Comparison of ENCODE assay signal across 23 cellular contexts in genomic region chr1:66012076-66012769, GRCh38.
A peak's percentile ranks its signal among the peaks of the same experiment; 100 is the strongest.
DNase-seq lines count a peak whose midpoint lies in the region; ATAC-seq and TF ChIP-seq lines count a peak whose summit lies in the region.
"Had no signal": no experiment of that assay in that cellular context is flagged by ENCODE, and none has a peak within 500 bp of the region (broad histone marks: within the 10 kb centered on the region; RNA-seq: fewer than 3 reads in every experiment).

No MANE protein-coding gene starts in this region.

- no peak overlapping the region for H3K23ac ChIP-seq in IMR-90 (ENCODE audit: low read depth, low read length)

- H3K9me1 ChIP-seq in IMR-90 (ENCODE audit: insufficient read depth, low read length), result no peaks in the 10 kb centered on the region

- no peak overlapping the region for H4K5ac ChIP-seq in IMR-90 (ENCODE audit: low read depth, low read length)

- no peak overlapping the region for H3K9ac ChIP-seq in IMR-90 (ENCODE audit: low read depth, low read length)

- H3K4ac ChIP-seq in IMR-90 (ENCODE audit: low read depth, low read length), result no peak overlapping the region

- H3K4me2 ChIP-seq in IMR-90 (ENCODE audit: low read depth, low read length), result no peak overlapping the region

- WGBS in IMR-90 (ENCODE audit: extremely low coverage in 2 of 2, insufficient read length in 1 of 2), 2 experiments, result no CpG with 5 or more reads among the region's 3 CpGs

- H3K4me3 Mint-ChIP-seq in activated T-cell treated with anti-CD3 and anti-CD28 coated beads, Interleukin-2, amount 50 U/mL, for 4 hours, result no peak overlapping the region
- H3K4me3 Mint-ChIP-seq: endodermal cell had no signal

- BruUV-seq in IMR-90 (replicated peaks; lab: Mats Ljungman, UMichigan), result no TSS peak

- no peaks in the 10 kb centered on the region for H4K20me1 ChIP-seq in IMR-90 (ENCODE audit: insufficient read depth, low read length)

- no peak overlapping the region for H4K8ac ChIP-seq in IMR-90 (ENCODE audit: low read depth in 2 of 2, low read length in 2 of 2)

- POLR2A ChIA-PET in IMR-90 (lab: Charles Lee; ENCODE audit: unreplicated experiment), result no interaction called here

- no peak overlapping the region for H3K4me3 ChIP-seq in IMR-90 (ENCODE audit: insufficient read depth, low read depth, low read length)
- H3K4me3 ChIP-seq: cardiac muscle cell, HAP-1, mucosa of descending colon, right lobe of liver, SK-N-MC had no signal

- H2AFZ ChIP-seq in IMR-90 (replicated peaks; ENCODE audit: low read length, poor library complexity), result no peak overlapping the region

- in situ Hi-C loops in IMR-90 (cut with MboI; ENCODE audit: low sequenced_read_pairs), result no loop called here

- H3K4me1 Mint-ChIP-seq in activated T-cell treated with anti-CD3 and anti-CD28 coated beads, Interleukin-2, amount 50 U/mL, for 4 hours (ENCODE audit: low read depth), result no peaks in the 10 kb centered on the region
- H3K4me1 Mint-ChIP-seq: endodermal cell had no signal

- H3K18ac ChIP-seq in IMR-90 (ENCODE audit: low read depth, low read length), result no peak overlapping the region

- H2BK5ac ChIP-seq in IMR-90 (ENCODE audit: low read depth, low read length, poor library complexity, severe bottlenecking), result no peak overlapping the region

- H3K27me3 Mint-ChIP-seq in activated T-cell treated with anti-CD3 and anti-CD28 coated beads, Interleukin-2, amount 50 U/mL, for 4 hours (ENCODE audit: low read depth), result peaks cover 10% of the 10 kb centered on the region

- DNase-seq in AML-193 (lab: John Stamatoyannopoulos, UW) (peak; percentile 9 to 10), IMR-90 (peak; percentile 37), SIG-M5 (lab: John Stamatoyannopoulos, UW) (peak; percentile 71), inferior parietal cortex (ENCODE audit: extremely low spot score) (peak; percentile 40), NCI-H2227 treated with DMSO at 0.1 percent for 48 hours (lab: John Stamatoyannopoulos, UW) (no peak), NCI-H2029 treated with DMSO at 0.1 percent for 48 hours (lab: John Stamatoyannopoulos, UW) (no peak)
- no peak for DNase-seq in activated T-cell treated with anti-CD3 and anti-CD28 coated beads, Interleukin-2, amount 50 U/mL, for 4 hours
- DNase-seq: activated CD4-positive, alpha-beta T cell treated with anti-CD3 and anti-CD28 coated beads, Interleukin-2, amount 50 U/mL, for 1 hour; activated T-cell treated with anti-CD3 and anti-CD28 coated beads, Interleukin-2, amount 50 U/mL, for 1 hour; BE2C; DMS53; endodermal cell; hypothalamus; left cardiac atrium; mucosa of descending colon; NCI-H446 treated with DMSO at 0.1 percent for 48 hours; nucleus accumbens; PC-3; right lobe of liver had no signal

- dilution Hi-C loops in IMR-90 (cut with HindIII; ENCODE audit: low sequenced_read_pairs, unreplicated experiment), result no loop called here

- H3K27ac ChIP-seq in IMR-90 (ENCODE audit: insufficient read depth, low read length), result no peak overlapping the region
- H3K27ac ChIP-seq: cardiac muscle cell, right lobe of liver, SK-N-MC had no signal

- H3K27me3 ChIP-seq in IMR-90 (ENCODE audit: control insufficient read depth, insufficient read depth, low read length), result no peaks in the 10 kb centered on the region
- H3K27me3 ChIP-seq: BE2C, cardiac muscle cell, right lobe of liver had no signal

- no peak overlapping the region for H4K91ac ChIP-seq in IMR-90 (ENCODE audit: insufficient read depth, low read depth, low read length)

- TF ChIP-seq POLR2A in IMR-90 (IDR thresholded peaks at IDR 0.05; ENCODE audit: low read depth, low read length), result no peak

- H3K56ac ChIP-seq in IMR-90 (ENCODE audit: extremely low read depth, insufficient read depth, low read length), result no peak overlapping the region

- TF ChIP-seq RAD21 in IMR-90 (IDR thresholded peaks at IDR 0.05; ENCODE audit: low read length), result no peak

- H3K9me3 Mint-ChIP-seq in activated T-cell treated with anti-CD3 and anti-CD28 coated beads, Interleukin-2, amount 50 U/mL, for 4 hours, result no peaks in the 10 kb centered on the region
- H3K9me3 Mint-ChIP-seq: endodermal cell had no signal

- no peaks in the 10 kb centered on the region for H3K79me1 ChIP-seq in IMR-90 (ENCODE audit: low read depth in 1 of 2, low read length in 2 of 2)

- no peak overlapping the region for H2BK15ac ChIP-seq in IMR-90 (ENCODE audit: low read depth, low read length)

- H2BK120ac ChIP-seq in IMR-90 (ENCODE audit: low read depth, low read length), result no peak overlapping the region

- no peaks in the 10 kb centered on the region for H3K4me1 ChIP-seq in IMR-90 (ENCODE audit: control insufficient read depth, insufficient read depth, low read length)
- H3K4me1 ChIP-seq: BE2C, HAP-1, right lobe of liver had no signal

- TF ChIP-seq CTCF in IMR-90 (conservative IDR thresholded peaks at IDR 0.05; ENCODE audit: low read depth, low read length), result no peak

- H3K14ac ChIP-seq in IMR-90 (replicated peaks; ENCODE audit: low read depth, low read length), result no peak overlapping the region

- no peaks in the 10 kb centered on the region for H3K36me3 ChIP-seq in IMR-90 (ENCODE audit: control insufficient read depth, insufficient read depth, low read length)
- H3K36me3 ChIP-seq: BE2C, cardiac muscle cell, HAP-1, right lobe of liver had no signal

- intact Hi-C loops in IMR-90 (cut with micrococcal nuclease), result no loop called here

- ATAC-seq in IMR-90 (ENCODE audit: low read depth) (peak; percentile 46), HG03025 (IDR thresholded peaks at IDR 0.05; ENCODE audit: low FRiP score, unreplicated experiment) (no peak)
- no peak for ATAC-seq in activated T-cell treated with anti-CD3 and anti-CD28 coated beads, Interleukin-2, amount 50 U/mL, for 4 hours
- ATAC-seq: left cardiac atrium, mucosa of descending colon, PC-3, right lobe of liver had no signal

- no peak overlapping the region for H2AK9ac ChIP-seq in IMR-90 (replicated peaks; ENCODE audit: low read depth, low read length, poor library complexity)

- no peak overlapping the region for H2AK5ac ChIP-seq in IMR-90 (ENCODE audit: low read depth, low read length)

- CTCF ChIA-PET in IMR-90 (lab: Yijun Ruan, JAX), result no interaction called here

- H3K9me3 ChIP-seq in IMR-90 (ENCODE audit: control insufficient read depth, insufficient read depth, low read length), result no peaks in the 10 kb centered on the region
- H3K9me3 ChIP-seq: BE2C, HAP-1, mucosa of descending colon, right lobe of liver had no signal

- no peak overlapping the region for H2BK20ac ChIP-seq in IMR-90 (ENCODE audit: low read depth, low read length)

- no peaks in the 10 kb centered on the region for H3K36me3 Mint-ChIP-seq in activated T-cell treated with anti-CD3 and anti-CD28 coated beads, Interleukin-2, amount 50 U/mL, for 4 hours (ENCODE audit: insufficient read depth)

TF ChIP-seq in IMR-90, 13 proteins besides CTCF, POLR2A, EP300 and RAD21:
- no peak for TF ChIP-seq MXI1 (IDR thresholded peaks at IDR 0.05; ENCODE audit: borderline replicate concordance, low read depth, low read length)
- no peak for TF ChIP-seq RFX5 (IDR thresholded peaks at IDR 0.05; ENCODE audit: low read depth, low read length)
- no peak for TF ChIP-seq CHD1 (IDR thresholded peaks at IDR 0.05; ENCODE audit: low read depth, low read length)
- no peak for TF ChIP-seq RCOR1 (IDR thresholded peaks at IDR 0.05; ENCODE audit: insufficient replicate concordance, low read length)
- no peak for TF ChIP-seq MAFK (IDR thresholded peaks at IDR 0.05; ENCODE audit: low read depth, low read length)
- no peak for TF ChIP-seq ELK1 (IDR thresholded peaks at IDR 0.05; ENCODE audit: borderline replicate concordance, low read depth, low read length)
- no peak for TF ChIP-seq NFE2L2 (IDR thresholded peaks at IDR 0.05; ENCODE audit: low read depth, low read length)
- TF ChIP-seq FOS (IDR thresholded peaks at IDR 0.05; ENCODE audit: low read depth, low read length), result no peak
- TF ChIP-seq SMC3 (IDR thresholded peaks at IDR 0.05; ENCODE audit: low read depth, low read length), result no peak
- no peak for TF ChIP-seq MAZ (IDR thresholded peaks at IDR 0.05; ENCODE audit: borderline replicate concordance, low read depth, low read length)
- no peak for TF ChIP-seq BHLHE40 (IDR thresholded peaks at IDR 0.05; ENCODE audit: low read depth, low read length)
- no peak for TF ChIP-seq USF2 (IDR thresholded peaks at IDR 0.05; ENCODE audit: low read depth, low read length)
- no peak for TF ChIP-seq CEBPB (IDR thresholded peaks at IDR 0.05; ENCODE audit: low read depth, low read length)

Comparison
In these comparisons a context has a peak if more than half of its experiments do, and no peak if none do; other contexts are left out.
1. DNase-seq: peak in AML-193 (2 of 2), IMR-90 (single experiment), SIG-M5 (single experiment) and inferior parietal cortex (single experiment); none in NCI-H2227 treated with DMSO at 0.1 percent for 48 hours (single experiment), NCI-H2029 treated with DMSO at 0.1 percent for 48 hours (single experiment) and activated T-cell treated with anti-CD3 and anti-CD28 coated beads, Interleukin-2, amount 50 U/mL, for 4 hours (single experiment).